ENCODE assay signal across 23 cellular contexts in genomic region chr22:49377306-49377705, GRCh38.
DNase-seq lines count a peak whose midpoint lies in the region; ATAC-seq and TF ChIP-seq lines count a peak whose summit lies in the region.
"Had no signal": no experiment of that assay in that cellular context is flagged by ENCODE, and none has a peak within 500 bp of the region (broad histone marks: within the 10 kb centered on the region; RNA-seq: fewer than 3 reads in every experiment).

No MANE protein-coding gene starts in this region.

- TF ChIP-seq CTCF in lung (IDR thresholded peaks at IDR 0.05; ENCODE audit: control extremely low read depth, extremely low read depth) (no peak), stomach (IDR thresholded peaks at IDR 0.05) (no peak)

- H3K4me3 ChIP-seq in lung (no peak overlapping the region), stomach (no peak overlapping the region)

- H3K27ac Mint-ChIP-seq in activated CD8-positive, alpha-beta memory T cell treated with anti-CD3 and anti-CD28 coated beads, Interleukin-2, amount 10 ng/mL, durations not matched to agents 7 days and 5 days: no peak overlapping the region
- H3K27ac Mint-ChIP-seq in stimulated activated memory B cell treated with anti-CD40 and anti-IgM and Interleukin-4, amounts not matched to agents 10 μg/mL and 1 μg/mL and 100 μg/mL, for 72 hours: no peak overlapping the region
- H3K27ac Mint-ChIP-seq: B cell; CD8-positive, alpha-beta T cell; IgD-negative memory B cell had no signal

- peak; percentile 23 for DNase-seq in activated CD8-positive, alpha-beta memory T cell treated with anti-CD3 and anti-CD28 coated beads, Interleukin-2, amount 10 ng/mL, durations not matched to agents 7 days and 5 days
- DNase-seq in activated CD8-positive, alpha-beta memory T cell treated with anti-CD3 and anti-CD28 coated beads, Interleukin-2, amount 50 U/mL, for 4 hours: no peak
- peak; percentile 4 for DNase-seq in lung (ENCODE audit: low spot score)
- peak; percentile 22 for DNase-seq in stomach
- DNase-seq in inferior parietal cortex (ENCODE audit: extremely low spot score): no peak
- DNase-seq: Caco-2; CD8-positive, alpha-beta T cell; DMS153; DND-41; MM.1S; NCI-H2029; NCI-H446 treated with DMSO at 0.1 percent for 48 hours; NCI-H526 treated with DMSO at 0.1 percent for 48 hours; SHP77 treated with DMSO at 0.1 percent for 48 hours had no signal

- H3K36me3 ChIP-seq in lung (ENCODE audit: control insufficient read depth in 2 of 2, insufficient read depth in 2 of 2, low read length in 2 of 2): no peaks in the 10 kb centered on the region
- no peaks in the 10 kb centered on the region for H3K36me3 ChIP-seq in stomach

- H3K27me3 ChIP-seq in lung (ENCODE audit: control insufficient read depth, insufficient read depth) (no peaks in the 10 kb centered on the region), stomach (peaks cover 0 to 65% (median 5%) of the 10 kb centered on the region in 3 donors)

- H3K4me3 Mint-ChIP-seq in activated CD8-positive, alpha-beta memory T cell treated with anti-CD3 and anti-CD28 coated beads, Interleukin-2, amount 10 ng/mL, durations not matched to agents 7 days and 5 days: no peak overlapping the region
- no peak overlapping the region for H3K4me3 Mint-ChIP-seq in stimulated activated memory B cell treated with anti-CD40 and anti-IgM and Interleukin-4, amounts not matched to agents 10 μg/mL and 1 μg/mL and 100 μg/mL, for 72 hours
- H3K4me3 Mint-ChIP-seq: B cell; CD8-positive, alpha-beta T cell; IgD-negative memory B cell had no signal

- CTCF ChIA-PET in activated CD8-positive, alpha-beta memory T cell treated with anti-CD3 and anti-CD28 coated beads, Interleukin-2, amount 10 ng/mL, durations not matched to agents 7 days and 5 days (lab: Charles Lee): no interaction called here

- H3K27ac ChIP-seq in lung (ENCODE audit: low read depth in 1 of 2, low read length in 1 of 2): no peak overlapping the region
- no peak overlapping the region for H3K27ac ChIP-seq in stomach
- H3K27ac ChIP-seq: 22Rv1, C4-2B, HL-60, KMS-11, RWPE1 had no signal

- TF ChIP-seq EP300 in stomach (IDR thresholded peaks at IDR 0.05): no peak

- H3K36me3 Mint-ChIP-seq in activated CD8-positive, alpha-beta memory T cell treated with anti-CD3 and anti-CD28 coated beads, Interleukin-2, amount 10 ng/mL, durations not matched to agents 7 days and 5 days: no peaks in the 10 kb centered on the region
- no peaks in the 10 kb centered on the region for H3K36me3 Mint-ChIP-seq in stimulated activated memory B cell treated with anti-CD40 and anti-IgM and Interleukin-4, amounts not matched to agents 10 μg/mL and 1 μg/mL and 100 μg/mL, for 72 hours
- H3K36me3 Mint-ChIP-seq: CD8-positive, alpha-beta T cell; IgD-negative memory B cell had no signal

- H3K9me3 ChIP-seq in lung (ENCODE audit: control insufficient read depth in 2 of 2, insufficient read depth in 1 of 2, low read length in 1 of 2) (no peaks in the 10 kb centered on the region), stomach (no peaks in the 10 kb centered on the region)
- H3K9me3 ChIP-seq: Caco-2 had no signal

- intact Hi-C loops in stomach (cut with DNase I; ENCODE audit: low total_unique reads): no loop called here

- ATAC-seq in activated CD8-positive, alpha-beta memory T cell treated with anti-CD3 and anti-CD28 coated beads, Interleukin-2, amount 10 ng/mL, durations not matched to agents 7 days and 5 days: no peak
- no peak for ATAC-seq in lung (ENCODE audit: insufficient read depth, low FRiP score)
- ATAC-seq in GM21717 (IDR thresholded peaks at IDR 0.05; ENCODE audit: unreplicated experiment): no peak
- ATAC-seq in stimulated activated memory B cell treated with anti-CD40 and anti-IgM and Interleukin-4, amounts not matched to agents 10 μg/mL and 1 μg/mL and 100 μg/mL, for 72 hours: no peak
- ATAC-seq: CD8-positive, alpha-beta T cell had no signal

- H3K4me1 Mint-ChIP-seq in activated CD8-positive, alpha-beta memory T cell treated with anti-CD3 and anti-CD28 coated beads, Interleukin-2, amount 10 ng/mL, durations not matched to agents 7 days and 5 days: no peaks in the 10 kb centered on the region
- H3K4me1 Mint-ChIP-seq in stimulated activated memory B cell treated with anti-CD40 and anti-IgM and Interleukin-4, amounts not matched to agents 10 μg/mL and 1 μg/mL and 100 μg/mL, for 72 hours: peaks cover 25% of the 10 kb centered on the region

- WGBS in lung, 2 donors: 87 to 94% methylated on average over 13 of the region's 13 CpGs
- 80 to 88% (median 84%) methylated on average over 13 of the region's 13 CpGs for WGBS in stomach, 5 donors

- peaks cover 3% of the 10 kb centered on the region for H3K27me3 Mint-ChIP-seq in activated CD8-positive, alpha-beta memory T cell treated with anti-CD3 and anti-CD28 coated beads, Interleukin-2, amount 10 ng/mL, durations not matched to agents 7 days and 5 days
- H3K27me3 Mint-ChIP-seq in stimulated activated memory B cell treated with anti-CD40 and anti-IgM and Interleukin-4, amounts not matched to agents 10 μg/mL and 1 μg/mL and 100 μg/mL, for 72 hours: peaks cover 12% of the 10 kb centered on the region

- H3K4me1 ChIP-seq in lung (ENCODE audit: control insufficient read depth in 2 of 2, insufficient read depth in 2 of 2, low read length in 2 of 2): no peaks in the 10 kb centered on the region
- no peaks in the 10 kb centered on the region for H3K4me1 ChIP-seq in stomach
- H3K4me1 ChIP-seq: Caco-2 had no signal

- TF ChIP-seq POLR2A in stomach (IDR thresholded peaks at IDR 0.05): no peak

- no peaks in the 10 kb centered on the region for H3K9me3 Mint-ChIP-seq in activated CD8-positive, alpha-beta memory T cell treated with anti-CD3 and anti-CD28 coated beads, Interleukin-2, amount 10 ng/mL, durations not matched to agents 7 days and 5 days (ENCODE audit: low read depth)
- H3K9me3 Mint-ChIP-seq in stimulated activated memory B cell treated with anti-CD40 and anti-IgM and Interleukin-4, amounts not matched to agents 10 μg/mL and 1 μg/mL and 100 μg/mL, for 72 hours: peaks cover 25% of the 10 kb centered on the region
- H3K9me3 Mint-ChIP-seq: CD8-positive, alpha-beta T cell had no signal

Comparison
In these comparisons a context has a peak if more than half of its experiments do, and no peak if none do; other contexts are left out.
1. DNase-seq: peak in activated CD8-positive, alpha-beta memory T cell treated with anti-CD3 and anti-CD28 coated beads, Interleukin-2, amount 10 ng/mL, durations not matched to agents 7 days and 5 days (single experiment), lung (single experiment) and stomach (single experiment); none in activated CD8-positive, alpha-beta memory T cell treated with anti-CD3 and anti-CD28 coated beads, Interleukin-2, amount 50 U/mL, for 4 hours (single experiment) and inferior parietal cortex (single experiment).